Comparison of ENCODE assay signal across 10 cellular contexts in genomic region chr4:40980318-40980883, GRCh38.
A peak's percentile ranks its signal among the peaks of the same experiment; 100 is the strongest.
DNase-seq lines count a peak whose midpoint lies in the region; ATAC-seq and TF ChIP-seq lines count a peak whose summit lies in the region.
"Had no signal": no experiment of that assay in that cellular context is flagged by ENCODE, and none has a peak within 500 bp of the region (broad histone marks: within the 10 kb centered on the region; RNA-seq: fewer than 3 reads in every experiment).

No MANE protein-coding gene starts in this region.

- DNase-seq in DMS 273 (lab: John Stamatoyannopoulos, UW; ENCODE audit: unreplicated experiment) (peak; percentile 38), DMS 273 treated with DMSO at 0.1 percent for 48 hours (lab: John Stamatoyannopoulos, UW) (no peak), LNCaP clone FGC (ENCODE audit: low read depth) (no peak), endothelial cell (ENCODE audit: low spot score) (peak; percentile 6), pons (ENCODE audit: low spot score) (peak; percentile 72), DMS114 treated with DMSO at 0.1 percent for 48 hours (lab: John Stamatoyannopoulos, UW; ENCODE audit: unreplicated experiment) (no peak), retina (no peak)
- DNase-seq: activated naive CD4-positive, alpha-beta T cell had no signal

- peak; percentile 56 for TF ChIP-seq CTCF in LNCaP clone FGC (IDR thresholded peaks at IDR 0.05; ENCODE audit: control insufficient read depth, extremely low read depth, insufficient read depth)
- TF ChIP-seq CTCF in endothelial cell (IDR thresholded peaks at IDR 0.05; ENCODE audit: unreplicated experiment), result peak; percentile 28

- no peak overlapping the region for H3K27ac Mint-ChIP-seq in endothelial cell (ENCODE audit: unreplicated experiment)
- H3K27ac Mint-ChIP-seq: nephron had no signal

- no peak overlapping the region for H3K4me3 Mint-ChIP-seq in endothelial cell (ENCODE audit: unreplicated experiment)
- H3K4me3 Mint-ChIP-seq: nephron had no signal

- no peak for ATAC-seq in GM21737 (IDR thresholded peaks at IDR 0.05; ENCODE audit: unreplicated experiment)

- peaks cover 2% of the 10 kb centered on the region for H3K27me3 Mint-ChIP-seq in endothelial cell (ENCODE audit: unreplicated experiment)

- H3K9me3 Mint-ChIP-seq in endothelial cell (ENCODE audit: unreplicated experiment), result no peaks in the 10 kb centered on the region
- H3K9me3 Mint-ChIP-seq: nephron had no signal

- H3K36me3 Mint-ChIP-seq in endothelial cell (ENCODE audit: low read depth, unreplicated experiment), result peaks cover 3% of the 10 kb centered on the region

- H3K4me1 Mint-ChIP-seq in endothelial cell (ENCODE audit: unreplicated experiment), result no peaks in the 10 kb centered on the region

- H3K4me3 ChIP-seq in LNCaP clone FGC (ENCODE audit: low read depth, low read length), result no peak overlapping the region

Comparison
In these comparisons a context has a peak if more than half of its experiments do, and no peak if none do; other contexts are left out.
1. DNase-seq: peak in DMS 273 (single experiment), endothelial cell (single experiment) and pons (single experiment); none in DMS 273 treated with DMSO at 0.1 percent for 48 hours (single experiment), LNCaP clone FGC (single experiment), DMS114 treated with DMSO at 0.1 percent for 48 hours (single experiment) and retina (single experiment).